Comparison of ENCODE assay signal across 13 cellular contexts in the genomic region with DNA sequence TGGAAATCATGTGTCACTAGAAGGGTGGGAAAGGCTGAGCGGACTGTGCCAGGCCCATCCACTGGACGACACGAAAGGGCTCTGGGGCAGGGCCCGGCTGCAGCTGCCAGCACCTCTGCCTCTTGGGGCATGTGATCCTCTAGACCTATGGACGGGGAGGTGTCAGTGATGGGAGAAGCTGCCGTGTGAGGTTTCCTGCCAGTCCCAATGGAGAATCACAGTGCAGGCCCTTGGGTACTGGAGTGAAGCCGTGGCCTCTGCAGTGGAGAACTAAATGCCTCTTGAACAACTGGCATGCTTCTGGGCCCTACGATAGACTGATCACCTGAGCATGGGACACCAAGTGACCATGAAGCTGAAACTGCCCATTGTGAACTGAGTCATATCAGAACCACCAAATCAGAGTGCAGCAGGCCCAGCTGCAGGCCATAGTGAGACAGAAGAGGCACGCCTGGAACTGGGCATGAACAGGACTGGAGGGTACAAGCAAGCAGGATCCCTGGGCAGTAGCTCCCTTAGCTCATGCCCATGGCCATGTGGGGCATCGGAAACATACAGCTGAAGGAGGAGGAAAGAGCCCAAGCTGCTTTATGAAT. TPM values are rescaled to one million over a fixed set of nuclear protein-coding genes. Genes with fewer than 3 reads are reported as not detected.
DNase-seq lines count a peak whose midpoint lies in the region; ATAC-seq and TF ChIP-seq lines count a peak whose summit lies in the region.
"Had no signal": no experiment of that assay in that cellular context is flagged by ENCODE, and none has a peak within 500 bp of the region (broad histone marks: within the 10 kb centered on the region; RNA-seq: fewer than 3 reads in every experiment).

No MANE protein-coding gene starts in this region.

- no peaks in the 10 kb centered on the region for H3K9me3 ChIP-seq in IMR-90 (ENCODE audit: control insufficient read depth, insufficient read depth, low read length)
- no peaks in the 10 kb centered on the region for H3K9me3 ChIP-seq in esophagus muscularis mucosa
- H3K9me3 ChIP-seq: BLaER1 treated with 17β-estradiol and CSF1 and Interleukin-3, amounts not matched to agents 10 nM and 100 nM had no signal

- H3K79me1 ChIP-seq in IMR-90 (ENCODE audit: low read depth in 1 of 2, low read length in 2 of 2), result no peaks in the 10 kb centered on the region; a peak in 1 of 4 replicates

- peak overlapping the region in 6 of 7 donors; percentile 21 to 88 (median 57) for H3K27ac Mint-ChIP-seq in CD14-positive monocyte

- WGBS in IMR-90 (ENCODE audit: extremely low coverage in 2 of 2, insufficient read length in 1 of 2), 2 experiments, result 96% methylated on average over 7 of the region's 10 CpGs; no CpG with 5 or more reads in 1 of the 2 experiments
- 91% methylated on average over 9 of the region's 10 CpGs for WGBS in esophagus muscularis mucosa

- in situ Hi-C loops in IMR-90 (cut with MboI; ENCODE audit: low sequenced_read_pairs), result no loop called here

- TF ChIP-seq POLR2A in IMR-90 (IDR thresholded peaks at IDR 0.05; ENCODE audit: low read depth, low read length) (no peak), esophagus muscularis mucosa (IDR thresholded peaks at IDR 0.05; ENCODE audit: low read depth) (no peak)

- no peak overlapping the region for H3K23ac ChIP-seq in IMR-90 (ENCODE audit: low read depth, low read length)

- TF ChIP-seq EP300 in esophagus muscularis mucosa (IDR thresholded peaks at IDR 0.05), result no peak

- H3K9ac ChIP-seq in IMR-90 (ENCODE audit: low read depth, low read length), result no peak overlapping the region

- H4K8ac ChIP-seq in IMR-90 (ENCODE audit: low read depth in 2 of 2, low read length in 2 of 2), result no peak overlapping the region

- peaks cover 0 to 1% (median 0%) of the 10 kb centered on the region in 3 donors for H3K27me3 Mint-ChIP-seq in CD14-positive monocyte (ENCODE audit: low read depth in 3 of 3)

- no peak overlapping the region for H3K4ac ChIP-seq in IMR-90 (ENCODE audit: low read depth, low read length)

- H4K91ac ChIP-seq in IMR-90 (ENCODE audit: insufficient read depth, low read depth, low read length), result no peak overlapping the region

- H3K27me3 ChIP-seq in IMR-90 (ENCODE audit: control insufficient read depth, insufficient read depth, low read length), result peaks cover 4% of the 10 kb centered on the region; the same call in 1 of the 2 replicates
- H3K27me3 ChIP-seq in esophagus muscularis mucosa, result no peaks in the 10 kb centered on the region
- H3K27me3 ChIP-seq: BLaER1 treated with 17β-estradiol and CSF1 and Interleukin-3, amounts not matched to agents 10 nM and 100 nM had no signal

- H3K4me1 ChIP-seq in IMR-90 (ENCODE audit: control insufficient read depth, insufficient read depth, low read length) (peaks cover 18% of the 10 kb centered on the region), esophagus muscularis mucosa (peaks cover 35 to 56% (median 44%) of the 10 kb centered on the region in 4 donors)

- H2AK5ac ChIP-seq in IMR-90 (ENCODE audit: low read depth, low read length), result peak overlapping the region; percentile 21; the same call in 1 of the 2 replicates

- H3K27ac ChIP-seq in IMR-90 (ENCODE audit: insufficient read depth, low read length), result no peak overlapping the region
- H3K27ac ChIP-seq in esophagus muscularis mucosa (replicated peaks in 1 of 4), result no peak overlapping the region

- H3K4me3 Mint-ChIP-seq in CD14-positive monocyte, result no peak overlapping the region
- H3K4me3 Mint-ChIP-seq: CD8-positive, alpha-beta memory T cell had no signal

- no peak overlapping the region for H2BK20ac ChIP-seq in IMR-90 (ENCODE audit: low read depth, low read length)

- POLR2A ChIA-PET in IMR-90 (lab: Charles Lee; ENCODE audit: unreplicated experiment), result interaction anchor here (1.2 kb wide), 1 partner anchor 19 kb away, joined by 5 read pairs; the partner anchor contains the start of gene RHOB

- H4K20me1 ChIP-seq in IMR-90 (ENCODE audit: insufficient read depth, low read length), result peaks cover 5% of the 10 kb centered on the region; the same call in 1 of the 2 replicates
- H4K20me1 ChIP-seq: BLaER1 treated with 17β-estradiol and CSF1 and Interleukin-3, amounts not matched to agents 10 nM and 100 nM had no signal

- no peak overlapping the region for H2AK9ac ChIP-seq in IMR-90 (replicated peaks; ENCODE audit: low read depth, low read length, poor library complexity)

- H2BK15ac ChIP-seq in IMR-90 (ENCODE audit: low read depth, low read length), result no peak overlapping the region

- H3K36me3 ChIP-seq in IMR-90 (ENCODE audit: control insufficient read depth, insufficient read depth, low read length) (no peaks in the 10 kb centered on the region), esophagus muscularis mucosa (no peaks in the 10 kb centered on the region)
- H3K36me3 ChIP-seq: BLaER1 treated with 17β-estradiol and CSF1 and Interleukin-3, amounts not matched to agents 10 nM and 100 nM had no signal

- H3K9me1 ChIP-seq in IMR-90 (ENCODE audit: insufficient read depth, low read length), result peaks cover 14% of the 10 kb centered on the region

- no peak overlapping the region for H3K56ac ChIP-seq in IMR-90 (ENCODE audit: extremely low read depth, insufficient read depth, low read length)

- H3K4me1 Mint-ChIP-seq in CD14-positive monocyte, result peaks cover 98% of the 10 kb centered on the region

- H2BK5ac ChIP-seq in IMR-90 (ENCODE audit: low read depth, low read length, poor library complexity, severe bottlenecking), result no peak overlapping the region

- TF ChIP-seq CTCF in CD14-positive monocyte (IDR thresholded peaks at IDR 0.05), result no peak
- TF ChIP-seq CTCF in IMR-90 (conservative IDR thresholded peaks at IDR 0.05; ENCODE audit: low read depth, low read length), result no peak
- no peak for TF ChIP-seq CTCF in esophagus muscularis mucosa (IDR thresholded peaks at IDR 0.05)

- ATAC-seq in IMR-90 (ENCODE audit: low read depth), result no peak
- no peak for ATAC-seq in GM21526 (IDR thresholded peaks at IDR 0.05; ENCODE audit: low FRiP score, unreplicated experiment)
- ATAC-seq: K562, Panc1 had no signal

- intact Hi-C loops in CD14-positive monocyte (cut with micrococcal nuclease), result loop anchor here in 1 of 2 donors (10.0 kb wide), 1 partner anchor 73 kb away; the partner anchor contains the start of gene PUM2
- intact Hi-C loops in IMR-90 (cut with micrococcal nuclease), result no loop called here
- intact Hi-C loops in esophagus muscularis mucosa (cut with DNase I), result no loop called here
- intact Hi-C loops in posterior vena cava (cut with DNase I), result no loop called here

- H4K5ac ChIP-seq in IMR-90 (ENCODE audit: low read depth, low read length), result no peak overlapping the region

- H3K36me3 Mint-ChIP-seq in CD14-positive monocyte, result peaks cover 8 to 10% of the 10 kb centered on the region in 2 donors
- H3K36me3 Mint-ChIP-seq: CD8-positive, alpha-beta memory T cell had no signal

- CTCF ChIA-PET in IMR-90 (lab: Yijun Ruan, JAX), result interaction anchor here (0.6 to 0.7 kb wide), 3 partner anchors 9 to 216 kb away, joined by 3 to 7 read pairs (median 3); no protein-coding TSS in a partner anchor

- DNase-seq in CD14-positive monocyte (ENCODE audit: low spot score), result no peak
- no peak for DNase-seq in IMR-90
- DNase-seq in esophagus muscularis mucosa (ENCODE audit: extremely low spot score), result peak; percentile 80
- peak; percentile 58 for DNase-seq in posterior vena cava (ENCODE audit: low spot score)
- DNase-seq in NCI-H2081 treated with DMSO at 0.1 percent for 48 hours (lab: John Stamatoyannopoulos, UW), result no peak
- DNase-seq in NCI-H1417 treated with DMSO at 0.1 percent for 48 hours (lab: John Stamatoyannopoulos, UW), result no peak
- DNase-seq: CD8-positive, alpha-beta memory T cell; NCI-H1105; NCI-H1694 had no signal

- TF ChIP-seq RAD21 in IMR-90 (IDR thresholded peaks at IDR 0.05; ENCODE audit: low read length), result no peak

- no peak overlapping the region for H3K14ac ChIP-seq in IMR-90 (replicated peaks; ENCODE audit: low read depth, low read length)

- no peak overlapping the region for H3K18ac ChIP-seq in IMR-90 (ENCODE audit: low read depth, low read length)

- 0 out of 2 replicates have a peak overlapping the region, but pooled peaks have one; percentile 17 for H2BK120ac ChIP-seq in IMR-90 (ENCODE audit: low read depth, low read length)

- H2AFZ ChIP-seq in IMR-90 (replicated peaks; ENCODE audit: low read length, poor library complexity), result peak overlapping the region; percentile 53

- dilution Hi-C loops in IMR-90 (cut with HindIII; ENCODE audit: low sequenced_read_pairs, unreplicated experiment), result no loop called here

- no TSS peak for BruUV-seq in IMR-90 (replicated peaks; lab: Mats Ljungman, UMichigan)

- H3K4me3 ChIP-seq in IMR-90 (ENCODE audit: insufficient read depth, low read depth, low read length) (no peak overlapping the region), esophagus muscularis mucosa (no peak overlapping the region)
- H3K4me3 ChIP-seq: BLaER1 treated with 17β-estradiol and CSF1 and Interleukin-3, amounts not matched to agents 10 nM and 100 nM; K562 had no signal

- no peak overlapping the region for H3K4me2 ChIP-seq in IMR-90 (ENCODE audit: low read depth, low read length)

- H3K9me3 Mint-ChIP-seq in CD14-positive monocyte, result peaks cover 0 to 4% (median 0%) of the 10 kb centered on the region in 7 donors
- H3K9me3 Mint-ChIP-seq: CD8-positive, alpha-beta memory T cell had no signal

TF ChIP-seq in IMR-90, 13 proteins besides CTCF, POLR2A, EP300 and RAD21 (continues in another document):
- TF ChIP-seq BHLHE40 (IDR thresholded peaks at IDR 0.05; ENCODE audit: low read depth, low read length) (no peak), RFX5 (IDR thresholded peaks at IDR 0.05; ENCODE audit: low read depth, low read length) (no peak), SMC3 (IDR thresholded peaks at IDR 0.05; ENCODE audit: low read depth, low read length) (no peak), ELK1 (IDR thresholded peaks at IDR 0.05; ENCODE audit: borderline replicate concordance, low read depth, low read length) (no peak), MAFK (IDR thresholded peaks at IDR 0.05; ENCODE audit: low read depth, low read length) (no peak), NFE2L2 (IDR thresholded peaks at IDR 0.05; ENCODE audit: low read depth, low read length) (no peak)

RNA-seq across cellular contexts. Expression of gene RHOB, which starts 18.8 kb away (rescaled TPM):
- polyA plus RNA-seq in CD14-positive monocyte, result 10 to 100 TPM; 43.3 to 66.3 TPM
- 112 and 151 TPM in 2 replicates for total RNA-seq in IMR-90 (2012; rRNA removed)
- polyA plus RNA-seq in IMR-90 (2012; rRNA removed), result 149 and 201 TPM in 2 replicates
- polyA plus RNA-seq in IMR-90 (2012; cell fraction: cytosol; rRNA removed), result 238 and 364 TPM in 2 replicates
- polyA plus RNA-seq in IMR-90 (2012; cell fraction: nucleus; rRNA removed; ENCODE audit: low replicate concordance), result 195 and 365 TPM in 2 replicates
- 1,000 to 10,000 TPM in 3 of 4 donors, 100 to 1,000 TPM in 1; 809 to 1,532 (median 1,203) TPM for total RNA-seq in esophagus muscularis mucosa
- total RNA-seq in posterior vena cava, result 1,000 to 10,000 TPM in 1 of 2 donors, 100 to 1,000 TPM in 1; 742 to 1,258 TPM

Comparison
In these comparisons a context has a peak if more than half of its experiments do, and no peak if none do; other contexts are left out.
1. DNase-seq: peak in esophagus muscularis mucosa (single experiment) and posterior vena cava (single experiment); none in CD14-positive monocyte (single experiment), IMR-90 (single experiment), NCI-H2081 treated with DMSO at 0.1 percent for 48 hours (single experiment) and NCI-H1417 treated with DMSO at 0.1 percent for 48 hours (single experiment).